9 cellular contexts compared by ENCODE assay signal in the genomic region with DNA sequence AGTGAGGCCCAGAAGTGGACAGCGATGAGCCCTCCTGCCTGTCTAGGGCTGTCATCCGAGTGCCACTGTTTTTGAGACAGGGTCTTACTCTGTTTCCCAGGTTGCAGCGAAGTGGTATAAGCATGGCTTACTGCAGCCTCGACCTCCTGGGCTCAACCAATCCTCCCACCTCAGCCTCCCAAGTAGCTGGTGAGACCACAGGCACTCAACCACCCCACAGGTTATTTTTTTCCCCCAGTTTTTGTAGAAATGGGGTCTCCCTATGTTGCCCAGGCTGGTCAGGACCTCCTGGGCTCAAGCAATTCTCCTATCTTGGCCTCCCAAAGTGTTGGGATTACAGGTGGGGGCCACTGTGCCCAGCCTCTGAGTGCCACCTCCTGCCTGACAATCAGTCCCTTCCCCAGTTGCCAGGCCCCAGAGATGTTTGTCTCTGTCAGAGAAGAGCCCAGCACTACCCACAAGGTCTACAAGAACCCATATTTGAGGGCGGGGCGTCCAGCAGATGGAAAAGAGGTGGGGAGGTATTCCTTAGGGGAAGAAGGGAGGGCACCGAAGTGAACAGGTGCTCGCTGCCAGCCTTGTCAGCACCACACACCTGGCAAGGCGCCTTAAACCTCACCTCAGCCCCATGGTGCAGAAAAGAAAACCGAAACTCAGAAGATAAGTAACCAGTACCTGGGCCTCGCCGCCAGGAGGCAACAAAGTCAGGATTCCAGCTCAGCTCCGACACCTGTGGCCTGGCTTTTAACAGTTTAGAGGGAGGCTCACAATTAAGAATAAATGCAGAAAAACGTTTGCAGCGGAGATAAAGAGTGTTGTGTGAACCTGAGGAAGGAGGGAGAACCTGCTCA.
DNase-seq lines count a peak whose midpoint lies in the region; ATAC-seq lines count a peak whose summit lies in the region.
"Had no signal": no experiment of that assay in that cellular context is flagged by ENCODE, and none has a peak within 500 bp of the region (broad histone marks: within the 10 kb centered on the region; RNA-seq: fewer than 3 reads in every experiment).

No MANE protein-coding gene starts in this region.

- H3K9ac ChIP-seq in mucosa of stomach (ENCODE audit: low read length) = peak overlapping the region; percentile 61

- H3K27me3 ChIP-seq in mucosa of stomach (ENCODE audit: control insufficient read depth, insufficient read depth, low read length) = no peaks in the 10 kb centered on the region

- peaks cover 24% of the 10 kb centered on the region for H3K4me1 ChIP-seq in mucosa of stomach (ENCODE audit: control insufficient read depth, insufficient read depth, low read length)

- peak; percentile 61 for DNase-seq in ELF-1 (ENCODE audit: low read depth, low spot score)
- DNase-seq in HT-29 (ENCODE audit: low spot score) = peak; percentile 83
- DNase-seq in activated naive CD4-positive, alpha-beta T cell treated with anti-CD3 and anti-CD28 coated beads, Interleukin-2, amount 50 U/mL, for 72 hours (ENCODE audit: low spot score in 2 of 2) = no peak
- no peak for DNase-seq in NCI-H1048 (lab: John Stamatoyannopoulos, UW)
- DNase-seq in activated CD4-positive, CD25-positive, alpha-beta regulatory T cell (lab: John Stamatoyannopoulos, UW) = no peak
- DNase-seq in effector CD4-positive, alpha-beta T cell = no peak
- DNase-seq: NCI-H1417 treated with DMSO at 0.1 percent for 48 hours had no signal

- H3K27ac Mint-ChIP-seq in activated naive CD4-positive, alpha-beta T cell treated with anti-CD3 and anti-CD28 coated beads, Interleukin-2, amount 50 U/mL, for 72 hours = peak overlapping the region in 1 of 2 donors; percentile 30

- no peaks in the 10 kb centered on the region for H3K36me3 Mint-ChIP-seq in activated naive CD4-positive, alpha-beta T cell treated with anti-CD3 and anti-CD28 coated beads, Interleukin-2, amount 50 U/mL, for 72 hours

- ATAC-seq in activated naive CD4-positive, alpha-beta T cell treated with anti-CD3 and anti-CD28 coated beads, Interleukin-2, amount 50 U/mL, for 72 hours = peak; percentile 39 to 60
- no peak for ATAC-seq in GM21576 (IDR thresholded peaks at IDR 0.05; ENCODE audit: unreplicated experiment)

- H3K9me3 Mint-ChIP-seq in activated naive CD4-positive, alpha-beta T cell treated with anti-CD3 and anti-CD28 coated beads, Interleukin-2, amount 50 U/mL, for 72 hours = no peaks in the 10 kb centered on the region

- no peak overlapping the region for H3K4me3 ChIP-seq in mucosa of stomach (ENCODE audit: low read length)

- H3K9me3 ChIP-seq in mucosa of stomach (ENCODE audit: control insufficient read depth, low read length) = no peaks in the 10 kb centered on the region

- H3K36me3 ChIP-seq in mucosa of stomach (ENCODE audit: control insufficient read depth, insufficient read depth, low read length) = no peaks in the 10 kb centered on the region

Comparison
In these comparisons a context has a peak if more than half of its experiments do, and no peak if none do; other contexts are left out.
1. DNase-seq: peak in ELF-1 (single experiment) and HT-29 (single experiment); none in activated naive CD4-positive, alpha-beta T cell treated with anti-CD3 and anti-CD28 coated beads, Interleukin-2, amount 50 U/mL, for 72 hours (0 of 2), NCI-H1048 (single experiment), activated CD4-positive, CD25-positive, alpha-beta regulatory T cell (0 of 4) and effector CD4-positive, alpha-beta T cell (single experiment).